Comparison of ENCODE assay signal across 27 cellular contexts in the genomic region with DNA sequence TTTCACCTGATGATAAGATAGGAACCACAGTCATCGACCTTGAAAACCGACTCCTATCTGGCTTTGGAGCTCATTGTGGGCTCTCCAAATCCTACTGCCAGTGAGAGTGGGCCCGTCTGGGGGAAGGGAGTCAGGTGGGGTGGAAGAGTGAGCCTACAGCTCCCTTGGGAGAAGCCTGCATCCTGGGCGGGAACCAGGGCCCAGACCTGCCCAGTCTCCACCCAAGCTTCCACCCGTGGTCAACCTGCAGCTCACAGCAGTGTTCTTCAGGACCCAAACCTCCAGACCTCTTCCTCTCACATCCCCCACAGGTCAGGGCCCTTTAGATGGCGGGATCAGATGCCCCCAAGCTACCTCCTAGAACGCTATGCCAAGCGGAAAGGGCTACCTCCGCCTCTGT. TPM values are rescaled to one million over a fixed set of nuclear protein-coding genes. Genes with fewer than 3 reads are reported as not detected.
"Had no signal": no experiment of that assay in that cellular context is flagged by ENCODE, and none has a peak within 500 bp of the region (broad histone marks: within the 10 kb centered on the region; RNA-seq: fewer than 3 reads in every experiment).

No MANE protein-coding gene starts in this region.

- H3K36me3 ChIP-seq: adrenal gland, colonic mucosa, MG63 had no signal

- H3K36me3 Mint-ChIP-seq: activated naive CD8-positive, alpha-beta T cell had no signal

- H3K27me3 Mint-ChIP-seq: activated naive CD8-positive, alpha-beta T cell had no signal

- H3K9ac ChIP-seq: KMS-11 had no signal

- H3K4me1 ChIP-seq: adrenal gland, colonic mucosa, SJSA1 had no signal

- H3K4me3 Mint-ChIP-seq: activated naive CD8-positive, alpha-beta T cell; WTC11 had no signal

- DNase-seq: activated CD4-positive, alpha-beta T cell treated with anti-CD3 and anti-CD28 coated beads for 48 hours; activated CD4-positive, alpha-beta T cell treated with anti-CD3 and anti-CD28 coated beads, Interleukin-2, amount 50 U/mL, for 4 hours; activated CD4-positive, CD25-positive, alpha-beta regulatory T cell treated with anti-CD3 and anti-CD28 coated beads, Interleukin-2, amount 50 U/mL, for 72 hours; activated CD8-positive, alpha-beta memory T cell treated with anti-CD3 and anti-CD28 coated beads for 24 hours; activated naive CD4-positive, alpha-beta T cell; activated T-cell treated with anti-CD3 and anti-CD28 coated beads, Interleukin-2, amount 50 U/mL, for 48 hours; anterior cingulate cortex; colonic mucosa; MG63; MV-4-11; NCI-H1092 treated with DMSO at 0.1 percent for 48 hours; NCI-H1417 treated with DMSO at 0.1 percent for 48 hours; NCI-H1694; NCI-H2029; NCI-H446; NCI-H524; PC-3; SHP77; SW 1271 had no signal

- ATAC-seq: PC-3, SK-N-SH treated with all-trans-retinoic acid at 6 μM for 48 hours, WTC11 had no signal

- H3K9me3 ChIP-seq: adrenal gland, colonic mucosa, MG63, SJSA1 had no signal

- H3K27me3 ChIP-seq: adrenal gland, colonic mucosa, MG63, SJSA1 had no signal

- H3K9me3 Mint-ChIP-seq: activated T-helper 2 cell treated with anti-CD3 and anti-CD28 coated beads, Interferon-gamma antibody, Interleukin-2, Interleukin-4, amounts not matched to agents 10 μg/mL and 5 μg/mL and 100 μg/mL, durations not matched to agents 14 hours and 24 hours and 36 hours; WTC11 had no signal

- H3K4me3 ChIP-seq: adrenal gland, colonic mucosa, MG63, SJSA1 had no signal

- H3K27ac ChIP-seq: adrenal gland, colonic mucosa, KMS-11, SJSA1 had no signal

- H3K4me1 Mint-ChIP-seq: WTC11 had no signal

- H3K27ac Mint-ChIP-seq: activated naive CD8-positive, alpha-beta T cell; activated T-helper 2 cell treated with anti-CD3 and anti-CD28 coated beads, Interferon-gamma antibody, Interleukin-2, Interleukin-4, amounts not matched to agents 10 μg/mL and 5 μg/mL and 100 μg/mL, durations not matched to agents 14 hours and 24 hours and 36 hours; WTC11 had no signal

RNA-seq across cellular contexts. Expression of a gene that starts 57.1 kb away (rescaled TPM):
- total RNA-seq: activated T-helper 2 cell treated with anti-CD3 and anti-CD28 coated beads, Interferon-gamma antibody, Interleukin-2, Interleukin-4, amounts not matched to agents 10 μg/mL and 5 μg/mL and 100 μg/mL, durations not matched to agents 14 hours and 24 hours and 36 hours; colonic mucosa; PC-3; SJSA1; T-helper 1 cell treated with Interleukin-12 subunit alpha and Interleukin-12 subunit beta and Interleukin-4 antibody, amounts not matched to agents 30 ng/mL and 1 ng/mL, for 36 hours had no signal
